9 cellular contexts compared by ENCODE assay signal in the genomic region with DNA sequence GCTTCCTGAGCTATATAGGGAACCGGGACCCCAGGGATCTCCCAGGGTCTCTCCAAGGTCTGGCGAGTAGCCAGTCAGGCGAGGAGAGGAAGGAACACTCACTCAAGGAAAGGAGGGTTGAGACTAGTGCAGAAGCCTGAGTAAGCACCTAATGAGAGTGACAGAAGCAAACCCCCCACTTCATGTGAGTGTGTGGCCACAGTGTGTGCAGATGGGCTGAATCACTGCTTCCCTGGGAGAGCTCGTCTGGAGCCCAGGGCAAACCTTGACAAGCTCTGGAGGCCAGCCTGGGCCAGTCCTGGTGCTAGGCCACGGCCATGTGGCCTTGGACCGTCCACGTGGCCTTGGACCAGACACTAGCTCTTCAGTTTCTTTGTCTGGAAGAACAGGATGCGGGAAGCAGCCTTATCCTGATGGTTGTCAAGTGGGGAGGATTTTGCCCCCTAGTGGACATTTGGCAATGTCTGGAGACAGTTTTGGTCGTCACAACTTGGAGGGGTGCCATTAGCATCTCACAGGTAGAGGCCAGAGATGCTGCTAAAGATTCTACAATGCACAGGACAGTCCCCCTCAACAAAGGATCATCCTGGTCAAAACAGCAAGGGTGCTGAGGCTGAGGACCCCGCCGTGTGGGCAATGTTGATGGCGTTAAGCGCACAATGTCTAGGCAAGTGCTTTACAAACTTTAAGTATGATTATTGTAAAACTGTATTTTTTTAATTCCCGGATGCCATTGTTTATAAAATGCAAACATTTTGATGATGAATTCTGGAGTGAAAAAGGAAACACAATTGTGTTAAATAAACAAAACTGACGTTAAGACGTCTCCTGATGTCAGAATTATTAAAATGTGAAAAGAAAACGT. TPM values are rescaled to one million over a fixed set of nuclear protein-coding genes. Genes with fewer than 3 reads are reported as not detected.
DNase-seq lines count a peak whose midpoint lies in the region; ATAC-seq, FAIRE-seq and TF ChIP-seq lines count a peak whose summit lies in the region.
"Had no signal": no experiment of that assay in that cellular context is flagged by ENCODE, and none has a peak within 500 bp of the region (broad histone marks: within the 10 kb centered on the region; RNA-seq: fewer than 3 reads in every experiment).

No MANE protein-coding gene starts in this region.

- H3K36me3 ChIP-seq in mammary epithelial cell (ENCODE audit: insufficient read depth, low read length) (no peaks in the 10 kb centered on the region), kidney (ENCODE audit: control insufficient read depth in 1 of 2, insufficient read depth in 2 of 2, low read length in 2 of 2) (no peaks in the 10 kb centered on the region)

- no peaks in the 10 kb centered on the region for H3K36me3 Mint-ChIP-seq in stimulated activated effector memory CD8-positive, alpha-beta T cell treated with anti-CD3 and anti-CD28 coated beads, Interleukin-12 subunit alpha, Interleukin-12 subunit beta, amount 100 ng/mL, for 72 hours
- H3K36me3 Mint-ChIP-seq: activated naive CD4-positive, alpha-beta T cell treated with anti-CD3 and anti-CD28 coated beads, Interleukin-2, amount 50 U/mL, for 24 hours had no signal

- H3K9ac ChIP-seq in mammary epithelial cell (ENCODE audit: insufficient read depth, low read length): no peak overlapping the region
- no peak overlapping the region for H3K9ac ChIP-seq in kidney (ENCODE audit: low read length in 2 of 2)

- peak overlapping the region; percentile 84 for H2AFZ ChIP-seq in mammary epithelial cell (ENCODE audit: low read depth, low read length)

- BruUV-seq in mammary epithelial cell (replicated peaks; lab: Mats Ljungman, UMichigan): no TSS peak

- DNase-seq in EH (ENCODE audit: low read depth) (peak; percentile 83), HuH-7 (ENCODE audit: low spot score) (peak; percentile 90), RCC 7860 (ENCODE audit: low spot score) (peak; percentile 63), mammary epithelial cell (peak; percentile 80), kidney (no peak)
- DNase-seq in stimulated activated effector memory CD8-positive, alpha-beta T cell treated with anti-CD3 and anti-CD28 coated beads, Interleukin-12 subunit alpha, Interleukin-12 subunit beta, amount 100 ng/mL, for 72 hours (ENCODE audit: low spot score in 2 of 2): peak in 1 of 2 donors; percentile 62

- H3K4me3 ChIP-seq in mammary epithelial cell (replicated peaks in 1 of 3; ENCODE audit: insufficient read depth in 1 of 3, low read depth in 2 of 3, low read length in 3 of 3): no peak overlapping the region
- H3K4me3 ChIP-seq in kidney (ENCODE audit: low read length in 2 of 2): no peak overlapping the region

- CTCF ChIA-PET in mammary epithelial cell (lab: Charles Lee; ENCODE audit: low non-redundant PET): interaction anchor here (0.6 kb wide), 2 partner anchors 14 to 913 kb away, joined by 3 to 4 read pairs; no protein-coding TSS in a partner anchor

- no peaks in the 10 kb centered on the region for H4K20me1 ChIP-seq in mammary epithelial cell (ENCODE audit: insufficient read depth, low read length)

- no peaks in the 10 kb centered on the region for H3K27me3 ChIP-seq in mammary epithelial cell (ENCODE audit: insufficient read depth, low read length)

- H3K4me1 ChIP-seq in mammary epithelial cell (ENCODE audit: insufficient read depth, low read length) (peaks cover 5% of the 10 kb centered on the region), kidney (ENCODE audit: control insufficient read depth in 1 of 2, insufficient read depth in 1 of 2, low read depth in 1 of 2, low read length in 2 of 2) (peaks cover 0 to 8% of the 10 kb centered on the region in 2 donors)

- no peaks in the 10 kb centered on the region for H3K9me3 Mint-ChIP-seq in stimulated activated effector memory CD8-positive, alpha-beta T cell treated with anti-CD3 and anti-CD28 coated beads, Interleukin-12 subunit alpha, Interleukin-12 subunit beta, amount 100 ng/mL, for 72 hours
- H3K9me3 Mint-ChIP-seq: activated naive CD4-positive, alpha-beta T cell treated with anti-CD3 and anti-CD28 coated beads, Interleukin-2, amount 50 U/mL, for 24 hours had no signal

- in situ Hi-C loops in mammary epithelial cell (cut with MboI; ENCODE audit: low sequenced_read_pairs in 2 of 2): loop anchor here in 1 of 2 donors (5.0 kb wide), 1 partner anchor 67 kb away; no protein-coding TSS in a partner anchor

- H3K9me3 ChIP-seq in mammary epithelial cell (replicated peaks; ENCODE audit: insufficient read depth, low read length) (no peaks in the 10 kb centered on the region), kidney (ENCODE audit: control insufficient read depth in 1 of 2, low read length in 2 of 2) (no peaks in the 10 kb centered on the region)

- dilution Hi-C loops in mammary epithelial cell (cut with HindIII; ENCODE audit: low sequenced_read_pairs): no loop called here

- H3K27ac Mint-ChIP-seq in stimulated activated effector memory CD8-positive, alpha-beta T cell treated with anti-CD3 and anti-CD28 coated beads, Interleukin-12 subunit alpha, Interleukin-12 subunit beta, amount 100 ng/mL, for 72 hours: peak overlapping the region; percentile 74
- H3K27ac Mint-ChIP-seq: activated naive CD4-positive, alpha-beta T cell treated with anti-CD3 and anti-CD28 coated beads, Interleukin-2, amount 50 U/mL, for 24 hours had no signal

- TF ChIP-seq CTCF in mammary epithelial cell (conservative IDR thresholded peaks at IDR 0.05 in 1 of 2, IDR thresholded peaks at IDR 0.05 in 1 of 2; ENCODE audit: extremely low read depth in 1 of 2, insufficient read depth in 1 of 2, low read depth in 1 of 2, low read length in 2 of 2) (peak; percentile 83 to 84), kidney (IDR thresholded peaks at IDR 0.05; ENCODE audit: borderline replicate concordance, extremely low read depth, insufficient read depth) (peak; percentile 62)

- intact Hi-C loops in mammary epithelial cell (cut with micrococcal nuclease): loop anchor here (1.0 to 2.0 kb wide), 5 partner anchors 35 to 205 kb away; partner anchors contain the start of gene CTSH
- intact Hi-C loops in kidney (cut with DNase I): no loop called here

- H3K27ac ChIP-seq in mammary epithelial cell (ENCODE audit: insufficient read depth, low read depth, low read length) (no peak overlapping the region), kidney (ENCODE audit: low read depth in 2 of 2, low read length in 2 of 2) (peak overlapping the region in 1 of 2 donors; percentile 8)

- FAIRE-seq in RCC 7860 (lab: Jason Lieb, UNC) (no peak), kidney (lab: Jason Lieb, UNC) (no peak)

- no peak overlapping the region for H3K4me3 Mint-ChIP-seq in stimulated activated effector memory CD8-positive, alpha-beta T cell treated with anti-CD3 and anti-CD28 coated beads, Interleukin-12 subunit alpha, Interleukin-12 subunit beta, amount 100 ng/mL, for 72 hours
- H3K4me3 Mint-ChIP-seq: activated naive CD4-positive, alpha-beta T cell treated with anti-CD3 and anti-CD28 coated beads, Interleukin-2, amount 50 U/mL, for 24 hours had no signal

- H3K4me1 Mint-ChIP-seq in stimulated activated effector memory CD8-positive, alpha-beta T cell treated with anti-CD3 and anti-CD28 coated beads, Interleukin-12 subunit alpha, Interleukin-12 subunit beta, amount 100 ng/mL, for 72 hours: peaks cover 15% of the 10 kb centered on the region
- H3K4me1 Mint-ChIP-seq: activated naive CD4-positive, alpha-beta T cell treated with anti-CD3 and anti-CD28 coated beads, Interleukin-2, amount 50 U/mL, for 24 hours had no signal

- peak; percentile 63 for ATAC-seq in stimulated activated effector memory CD8-positive, alpha-beta T cell treated with anti-CD3 and anti-CD28 coated beads, Interleukin-12 subunit alpha, Interleukin-12 subunit beta, amount 100 ng/mL, for 72 hours
- ATAC-seq in HG02938 (IDR thresholded peaks at IDR 0.05; ENCODE audit: unreplicated experiment) (no peak), HG02678 (IDR thresholded peaks at IDR 0.05; ENCODE audit: unreplicated experiment) (no peak)

- no peaks in the 10 kb centered on the region for H3K79me2 ChIP-seq in mammary epithelial cell (ENCODE audit: insufficient read depth, low read length)

- no peak overlapping the region for H3K4me2 ChIP-seq in mammary epithelial cell (ENCODE audit: insufficient read depth, low read depth, low read length)

- WGBS in mammary epithelial cell (ENCODE audit: low coverage, missing lambda C conversion rate): 70% methylated on average over 17 of the region's 17 CpGs

RNA-seq across cellular contexts. Expression of gene CTSH, which starts 34.8 kb away (rescaled TPM):
- total RNA-seq in mammary epithelial cell (10 to 100 TPM; 22.6 to 74.2 TPM), kidney (201 TPM)
- polyA plus RNA-seq in mammary epithelial cell (33.6 TPM), kidney (ENCODE audit: insufficient read depth, low read depth, low replicate concordance) (1,628 TPM)
- 27.1 TPM for polyA minus RNA-seq in mammary epithelial cell
